Comparison of ENCODE assay signal across 6 cellular contexts in genomic region chr17:58957725-58958073, GRCh38.
DNase-seq lines count a peak whose midpoint lies in the region; ATAC-seq, FAIRE-seq and TF ChIP-seq lines count a peak whose summit lies in the region.
"Not testable (repeated sequence)": the region's sequence is repeated elsewhere in the genome, so short reads cannot be mapped to it uniquely, and the experiment has no call there.

No MANE protein-coding gene starts in this region.

- not testable (repeated sequence) for ATAC-seq in A549

- not testable (repeated sequence) for H3K4me3 Mint-ChIP-seq in astrocyte (ENCODE audit: unreplicated experiment)

- not testable (repeated sequence) for TF ChIP-seq EP300 in A549 (IDR thresholded peaks at IDR 0.05)

- H3K27me3 ChIP-seq in astrocyte (ENCODE audit: insufficient read depth, low read length); osteoblast (ENCODE audit: insufficient read depth, low read length): not testable (repeated sequence)

- H3K4me1 ChIP-seq in A549 = peaks cover 11% of the 10 kb centered on the region; the same call in 2 of the 3 replicates
- not testable (repeated sequence) for H3K4me1 ChIP-seq in astrocyte (ENCODE audit: insufficient read depth, low read length); osteoblast (ENCODE audit: insufficient read depth, low read length)

- POLR2A ChIA-PET in A549 (lab: Yijun Ruan, JAX) = not testable (repeated sequence)

- peaks cover 14% of the 10 kb centered on the region for H3K4me1 Mint-ChIP-seq in astrocyte (ENCODE audit: low read depth, unreplicated experiment)

- TF ChIP-seq RAD21 in A549 (conservative IDR thresholded peaks at IDR 0.05 in 1 of 2, IDR thresholded peaks at IDR 0.05 in 1 of 2) = not testable (repeated sequence)

- H3K9me3 Mint-ChIP-seq in astrocyte (ENCODE audit: unreplicated experiment) = not testable (repeated sequence)

- 21% methylated on average over 1 of the region's 1 CpG for WGBS in A549 (ENCODE audit: missing lambda C conversion rate)

- not testable (repeated sequence) for H3K27me3 Mint-ChIP-seq in astrocyte (ENCODE audit: low read depth, unreplicated experiment)

- TF ChIP-seq POLR2A in A549 (IDR thresholded peaks at IDR 0.05; ENCODE audit: low read length) = not testable (repeated sequence)

- not testable (repeated sequence) for H3K27ac Mint-ChIP-seq in astrocyte (ENCODE audit: unreplicated experiment)

- not testable (repeated sequence) for TF ChIP-seq CTCF in A549 (IDR thresholded peaks at IDR 0.05); astrocyte (IDR thresholded peaks at IDR 0.05; ENCODE audit: insufficient read depth, low read depth, low read length); osteoblast (IDR thresholded peaks at IDR 0.05; ENCODE audit: extremely low read depth, low read depth, low read length)

- not testable (repeated sequence) for FAIRE-seq in A549 (lab: Jason Lieb, UNC); astrocyte (lab: Jason Lieb, UNC)
- FAIRE-seq in urothelium cell line (lab: Jason Lieb, UNC) = peak; percentile 89

- H3K9me3 ChIP-seq in A549 = peaks cover 10% of the 10 kb centered on the region; the same call in 1 of the 3 replicates
- not testable (repeated sequence) for H3K9me3 ChIP-seq in astrocyte (ENCODE audit: insufficient read depth, low read depth, low read length); osteoblast (ENCODE audit: low read depth, low read length)

- H3K9ac ChIP-seq in astrocyte (ENCODE audit: low read length) = not testable (repeated sequence)

- CTCF ChIA-PET in A549 (lab: Yijun Ruan, JAX) = interaction anchor here (0.6 to 1.1 kb wide), 2 partner anchors 16 to 247 kb away, joined by 3 to 7 read pairs; no protein-coding TSS in a partner anchor

- H3K36me3 ChIP-seq in astrocyte (ENCODE audit: insufficient read depth, low read length); osteoblast (ENCODE audit: insufficient read depth, low read length): not testable (repeated sequence)

- H3K79me2 ChIP-seq in astrocyte (ENCODE audit: insufficient read depth, low read length); osteoblast (ENCODE audit: insufficient read depth, low read length): not testable (repeated sequence)

- not testable (repeated sequence) for H4K20me1 ChIP-seq in astrocyte (ENCODE audit: insufficient read depth, low read length); osteoblast (ENCODE audit: insufficient read depth, low read length)

- DNase-seq in A549 (ENCODE audit: low read depth in 1 of 2, low spot score in 1 of 2); astrocyte (ENCODE audit: low read depth); epithelial cell of prostate (ENCODE audit: low read depth, low spot score); osteoblast (ENCODE audit: insufficient read length, low spot score, missing footprints); urothelium cell line (ENCODE audit: low spot score): not testable (repeated sequence)
- DNase-seq in SIG-M5 treated with dmso at 0.1 percent for 504 hours (lab: John Stamatoyannopoulos, UW; ENCODE audit: unreplicated experiment) = peak; percentile 68

- not testable (repeated sequence) for H2AFZ ChIP-seq in astrocyte (ENCODE audit: low read depth, low read length); osteoblast (ENCODE audit: low read length)

- not testable (repeated sequence) for H3K36me3 Mint-ChIP-seq in astrocyte (ENCODE audit: low read depth, unreplicated experiment)

- H3K4me3 ChIP-seq in A549; astrocyte (ENCODE audit: insufficient read depth, low read depth, low read length); osteoblast (ENCODE audit: insufficient read depth, low read length): not testable (repeated sequence)

- not testable (repeated sequence) for H3K27ac ChIP-seq in A549
- H3K27ac ChIP-seq in astrocyte (ENCODE audit: low read depth, low read length) (peak overlapping the region; percentile 57), epithelial cell of prostate (peak overlapping the region; percentile 31), osteoblast (ENCODE audit: low read depth, low read length) (peak overlapping the region; percentile 71)

- peak overlapping the region; percentile 20; the same call in 2 of the 3 replicates for H3K4me2 ChIP-seq in A549
- peak overlapping the region; percentile 63 for H3K4me2 ChIP-seq in astrocyte (ENCODE audit: low read length)
- not testable (repeated sequence) for H3K4me2 ChIP-seq in osteoblast (ENCODE audit: insufficient read depth, low read length)

TF ChIP-seq in A549, 52 proteins besides CTCF, POLR2A, EP300 and RAD21:
- not testable (repeated sequence) for TF ChIP-seq FOSL2 (IDR thresholded peaks at IDR 0.05)
- peak; percentile 50 for TF ChIP-seq FOSL2 (CRISPR knock-in tag; IDR thresholded peaks at IDR 0.05)
